Comparison of ENCODE assay signal across 25 cellular contexts in genomic region chr12:80825506-80825905, GRCh38.
"Had no signal": no experiment of that assay in that cellular context is flagged by ENCODE, and none has a peak within 500 bp of the region (broad histone marks: within the 10 kb centered on the region; RNA-seq: fewer than 3 reads in every experiment).

No MANE protein-coding gene starts in this region.

- FAIRE-seq: urothelium cell line had no signal

- H3K36me3 ChIP-seq: stomach, suprapubic skin, thoracic aorta, thyroid gland, tibial artery, transverse colon, upper lobe of left lung, upper lobe of right lung, uterus, vagina had no signal

- DNase-seq: stimulated activated CD4-positive, alpha-beta T cell treated with anti-CD3 and anti-CD28 coated beads, Interleukin-2, amount 100 ng/mL, for 48 hours; stimulated activated CD4-positive, alpha-beta T cell treated with anti-CD3 and anti-CD28 coated beads, Interleukin-4, amount 100 ng/mL, for 1 hour; stimulated activated CD4-positive, alpha-beta T cell treated with anti-CD3 and anti-CD28 coated beads, Interleukin-4, amount 100 ng/mL, for 24 hours; stimulated activated CD4-positive, alpha-beta T cell treated with anti-CD3 and anti-CD28 coated beads, Interleukin-4, amount 100 ng/mL, for 4 hours; stimulated activated CD8-positive, alpha-beta memory T cell treated with anti-CD3 and anti-CD28 coated beads, Interleukin-4, amount 100 ng/mL, for 48 hours; stimulated activated naive B cell treated with anti-CD40 and anti-IgM and Interleukin-4, amounts not matched to agents 10 μg/mL and 1 μg/mL and 100 μg/mL, for 72 hours; stimulated activated naive CD4-positive, alpha-beta T cell; stimulated activated naive CD4-positive, alpha-beta T cell treated with Interleukin-2 at 50 U/mL for 16 hours; stimulated activated naive CD8-positive, alpha-beta T cell treated with anti-CD3 and anti-CD28 coated beads, Interleukin-15, amount 100 ng/mL, for 72 hours; stimulated activated naive CD8-positive, alpha-beta T cell treated with anti-CD3 and anti-CD28 coated beads, Interleukin-15, Interleukin-2, amounts not matched to agents 100 U/mL and 50 U/mL, for 24 hours; stomach; substantia nigra; testis; thyroid gland; tibial artery; transverse colon; trophoblast cell; upper lobe of left lung; upper lobe of right lung; uterus had no signal

- H3K27me3 ChIP-seq: stomach, suprapubic skin, testis, thyroid gland, tibial artery, tibial nerve, transverse colon, upper lobe of left lung, upper lobe of right lung, uterus, vagina had no signal

- H3K27ac ChIP-seq: stomach, suprapubic skin, testis, thoracic aorta, thyroid gland, tibial artery, tibial nerve, transverse colon, upper lobe of left lung, upper lobe of right lung, uterus, vagina had no signal

- H3K4me3 ChIP-seq: stomach, suprapubic skin, testis, thoracic aorta, thyroid gland, tibial artery, tibial nerve, transverse colon, upper lobe of left lung, upper lobe of right lung, uterus, vagina had no signal

- H3K4me1 ChIP-seq: stomach, suprapubic skin, testis, tibial artery, transverse colon, upper lobe of left lung, upper lobe of right lung, uterus, vagina had no signal

- H3K9me3 ChIP-seq: stomach, suprapubic skin, testis, thoracic aorta, thyroid gland, tibial artery, tibial nerve, transverse colon, upper lobe of left lung, upper lobe of right lung, uterus, vagina had no signal
